Comparison of ENCODE assay signal across 31 cellular contexts in the genomic region with DNA sequence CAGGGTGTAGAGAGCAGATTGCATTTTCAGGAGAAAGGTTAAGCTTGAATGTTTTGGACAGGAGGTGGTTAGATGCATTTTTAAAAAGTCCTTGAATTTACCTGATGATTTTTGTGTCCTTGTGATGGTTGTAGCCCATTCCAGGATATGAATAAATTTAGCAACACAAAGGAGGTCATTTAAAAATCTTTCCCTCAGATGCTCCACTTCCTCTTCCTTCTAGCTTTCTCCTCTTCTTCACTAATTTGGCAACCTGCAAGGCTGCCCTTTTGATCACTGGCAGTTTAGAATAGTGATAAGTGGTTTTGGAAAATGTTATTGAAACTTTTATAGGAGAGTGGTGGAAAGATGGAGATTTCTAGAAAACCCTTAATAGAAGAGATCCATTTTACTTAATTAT.
"Had no signal": no experiment of that assay in that cellular context is flagged by ENCODE, and none has a peak within 500 bp of the region (broad histone marks: within the 10 kb centered on the region; RNA-seq: fewer than 3 reads in every experiment).

No MANE protein-coding gene starts in this region.

- H3K4me1 Mint-ChIP-seq: central memory CD8-positive, alpha-beta T cell had no signal

- H3K27ac Mint-ChIP-seq: activated B cell treated with CpG ODN at 0.5 μM for 24 hours; activated CD8-positive, alpha-beta memory T cell treated with anti-CD3 and anti-CD28 coated beads, Interleukin-2, amount 10 ng/mL, durations not matched to agents 7 days and 5 days; activated CD8-positive, alpha-beta T cell treated with anti-CD3 and anti-CD28 coated beads for 36 hours; activated naive CD8-positive, alpha-beta T cell; dendritic cell treated with granulocyte-macrophage colony-stimulating factor and Interleukin-4, amounts not matched to agents 40 ng/mL and 50 ng/mL, for 4 days; endodermal cell; T-helper 17 cell; T-helper 2 cell treated with Interferon-gamma antibody and Interleukin-4, amounts not matched to agents 5 μg/mL and 100 μg/mL, for 36 hours had no signal

- H3K4me3 ChIP-seq: coronary artery, dorsolateral prefrontal cortex had no signal

- ATAC-seq: activated CD4-positive, CD25-positive, alpha-beta regulatory T cell treated with anti-CD3 and anti-CD28 coated beads, Interleukin-2, amount 50 U/mL, for 24 hours; activated CD8-positive, alpha-beta memory T cell treated with anti-CD3 and anti-CD28 coated beads, Interleukin-2, amount 10 ng/mL, durations not matched to agents 7 days and 5 days; activated CD8-positive, alpha-beta T cell treated with anti-CD3 and anti-CD28 coated beads for 36 hours; esophagus mucosa; T-helper 17 cell had no signal

- H3K27me3 ChIP-seq: brain microvascular endothelial cell, dorsolateral prefrontal cortex had no signal

- H3K36me3 ChIP-seq: brain microvascular endothelial cell had no signal

- H3K36me3 Mint-ChIP-seq: activated CD8-positive, alpha-beta memory T cell treated with anti-CD3 and anti-CD28 coated beads, Interleukin-2, amount 10 ng/mL, durations not matched to agents 7 days and 5 days; activated naive CD8-positive, alpha-beta T cell had no signal

- H3K4me3 Mint-ChIP-seq: activated B cell treated with CpG ODN at 0.5 μM for 24 hours; activated CD8-positive, alpha-beta memory T cell treated with anti-CD3 and anti-CD28 coated beads, Interleukin-2, amount 10 ng/mL, durations not matched to agents 7 days and 5 days; activated CD8-positive, alpha-beta T cell treated with anti-CD3 and anti-CD28 coated beads for 36 hours; activated naive CD8-positive, alpha-beta T cell; central memory CD8-positive, alpha-beta T cell; dendritic cell treated with granulocyte-macrophage colony-stimulating factor and Interleukin-4, amounts not matched to agents 40 ng/mL and 50 ng/mL, for 4 days; endodermal cell; T-helper 17 cell; T-helper 2 cell treated with Interferon-gamma antibody and Interleukin-4, amounts not matched to agents 5 μg/mL and 100 μg/mL, for 36 hours had no signal

- H3K27me3 Mint-ChIP-seq: activated B cell treated with CpG ODN at 0.5 μM for 24 hours; activated CD8-positive, alpha-beta T cell treated with anti-CD3 and anti-CD28 coated beads for 36 hours; activated naive CD8-positive, alpha-beta T cell; dendritic cell treated with granulocyte-macrophage colony-stimulating factor and Interleukin-4, amounts not matched to agents 40 ng/mL and 50 ng/mL, for 4 days; T-helper 17 cell had no signal

- DNase-seq: activated B cell treated with CpG ODN at 0.5 μM for 24 hours; activated CD4-positive, alpha-beta T cell treated with anti-CD3 and anti-CD28 coated beads for 48 hours; activated CD4-positive, alpha-beta T cell treated with anti-CD3 and anti-CD28 coated beads, Interleukin-2, amount 50 U/mL, for 1 hour; activated CD4-positive, alpha-beta T cell treated with anti-CD3 and anti-CD28 coated beads, Interleukin-2, amount 50 U/mL, for 48 hours; activated CD8-positive, alpha-beta memory T cell treated with anti-CD3 and anti-CD28 coated beads, Interleukin-2, amount 10 ng/mL, durations not matched to agents 7 days and 5 days; activated CD8-positive, alpha-beta memory T cell treated with anti-CD3 and anti-CD28 coated beads, Interleukin-2, amount 50 U/mL, for 4 hours; activated CD8-positive, alpha-beta T cell treated with anti-CD3 and anti-CD28 coated beads for 36 hours; activated gamma-delta T cell; activated naive CD4-positive, alpha-beta T cell; activated naive CD4-positive, alpha-beta T cell treated with anti-CD3 and anti-CD28 coated beads, Interleukin-2, amount 50 U/mL, for 16 hours; activated T-cell treated with anti-CD3 and anti-CD28 coated beads, Interleukin-2, amount 50 U/mL, for 1 hour; activated T-cell treated with anti-CD3 and anti-CD28 coated beads, Interleukin-2, amount 50 U/mL, for 48 hours; amniotic stem cell; anterior cingulate cortex; brain microvascular endothelial cell; dorsolateral prefrontal cortex; effector memory CD4-positive, alpha-beta T cell; endodermal cell; foreskin fibroblast; head of caudate nucleus; hippocampal formation; T-helper 17 cell; T1000 had no signal

- H3K27ac ChIP-seq: brain microvascular endothelial cell, coronary artery, dorsolateral prefrontal cortex, VCaP had no signal

- H3K9me3 Mint-ChIP-seq: activated B cell treated with CpG ODN at 0.5 μM for 24 hours; activated CD8-positive, alpha-beta T cell treated with anti-CD3 and anti-CD28 coated beads for 36 hours; central memory CD8-positive, alpha-beta T cell had no signal
